ENCODE assay signal across 22 cellular contexts in the genomic region with DNA sequence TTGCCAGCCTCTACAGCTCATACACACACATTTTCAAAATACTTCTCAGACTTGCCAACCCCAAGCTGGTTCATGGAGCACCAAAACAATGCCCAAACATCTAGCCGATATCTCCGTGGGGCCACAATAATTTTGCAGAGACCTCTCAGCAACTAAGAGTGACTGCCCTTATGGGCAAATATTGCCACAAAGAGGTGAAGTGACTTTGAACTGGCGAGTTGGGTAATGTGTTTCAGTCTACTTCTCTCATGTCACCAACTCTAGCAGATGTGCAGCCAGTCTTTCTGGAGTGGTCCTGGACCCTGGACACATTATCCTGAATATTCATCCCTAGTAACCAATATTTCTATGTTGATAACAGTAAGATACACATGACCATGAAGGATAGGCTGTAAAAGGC.
"Had no signal": no experiment of that assay in that cellular context is flagged by ENCODE, and none has a peak within 500 bp of the region (broad histone marks: within the 10 kb centered on the region; RNA-seq: fewer than 3 reads in every experiment).

No MANE protein-coding gene starts in this region.

- ATAC-seq: foreskin keratinocyte, gastroesophageal sphincter, heart left ventricle, left cardiac atrium, lower lobe of right lung, mucosa of descending colon had no signal

- H3K36me3 ChIP-seq: esophagus muscularis mucosa, gastroesophageal sphincter, heart left ventricle, left ventricle myocardium inferior, lower lobe of right lung had no signal

- H3K27ac Mint-ChIP-seq: immature natural killer cell, mesothelial cell of epicardium had no signal

- DNase-seq: dermis blood vessel endothelial cell; effector CD4-positive, alpha-beta T cell; effector memory CD4-positive, alpha-beta T cell; foreskin keratinocyte; heart left ventricle; hypothalamus; immature natural killer cell; left cardiac atrium; left ventricle myocardium inferior; lower lobe of right lung; mesenchymal stem cell; mucosa of descending colon had no signal

- H3K36me3 Mint-ChIP-seq: immature natural killer cell, mesothelial cell of epicardium had no signal

- H3K4me3 Mint-ChIP-seq: immature natural killer cell, mesothelial cell of epicardium had no signal

- H3K9me3 Mint-ChIP-seq: mesothelial cell of epicardium had no signal

- H3K27ac ChIP-seq: coronary artery, esophagus muscularis mucosa, foreskin keratinocyte, gastroesophageal sphincter, heart left ventricle, hepatocyte, left ventricle myocardium inferior, lower lobe of right lung had no signal

- H3K9me3 ChIP-seq: esophagus muscularis mucosa, gastroesophageal sphincter, heart left ventricle, left ventricle myocardium inferior, lower lobe of right lung, mucosa of descending colon had no signal

- H3K4me1 Mint-ChIP-seq: immature natural killer cell, mesothelial cell of epicardium had no signal

- FAIRE-seq: colon, endothelial cell of umbilical vein, frontal cortex, keratinocyte had no signal

- H3K4me3 ChIP-seq: coronary artery, dorsolateral prefrontal cortex, esophagus muscularis mucosa, gastroesophageal sphincter, heart left ventricle, hepatocyte, left ventricle myocardium inferior, lower lobe of right lung, mucosa of descending colon had no signal

- H3K4me1 ChIP-seq: esophagus muscularis mucosa, foreskin keratinocyte, gastroesophageal sphincter, heart left ventricle, left ventricle myocardium inferior, lower lobe of right lung had no signal

- H3K27me3 ChIP-seq: dorsolateral prefrontal cortex, esophagus muscularis mucosa, foreskin keratinocyte, gastroesophageal sphincter, heart left ventricle, hepatocyte had no signal
